Comparison of ENCODE assay signal across 2 cellular contexts in the genomic region with DNA sequence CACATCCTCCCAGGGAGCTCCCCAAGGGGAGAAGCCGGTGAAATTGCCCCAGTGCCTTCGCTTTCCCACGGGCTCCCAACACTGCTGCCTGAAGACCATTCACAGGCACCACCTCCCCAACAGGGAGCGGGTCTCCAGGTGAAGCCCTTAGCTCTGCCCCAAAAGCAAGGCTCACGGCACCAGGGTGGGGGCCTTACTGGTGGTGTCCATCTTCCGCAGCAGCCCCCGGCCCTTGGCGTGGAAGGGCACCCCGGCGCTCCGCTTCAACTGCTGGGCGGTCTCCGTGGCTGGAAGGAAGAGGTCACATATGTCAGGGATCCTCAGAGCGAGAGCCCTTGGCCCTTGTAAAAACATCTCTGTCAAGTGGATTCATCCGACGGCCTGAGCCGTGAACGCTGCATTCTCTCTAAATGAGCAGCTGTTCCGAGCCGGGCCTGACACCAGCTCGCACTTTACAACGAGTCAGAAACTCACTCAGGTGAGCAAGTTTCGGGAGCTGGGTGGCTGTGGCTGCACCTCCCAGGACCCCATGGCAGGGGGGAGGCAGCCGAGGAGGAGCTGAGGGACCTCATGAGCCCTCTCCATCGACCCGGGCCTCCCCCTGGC.
TF ChIP-seq lines count a peak whose summit lies in the region.

No MANE protein-coding gene starts in this region.

TF ChIP-seq in K562, 482 proteins besides CTCF, POLR2A, EP300 and RAD21:
- TF ChIP-seq NFRKB (IDR thresholded peaks at IDR 0.05; ENCODE audit: low read depth) (no peak), POLR2G (IDR thresholded peaks at IDR 0.05; ENCODE audit: low read depth, low read length) (0 out of 2 replicates have a peak, but pooled peaks have one; percentile 30), RBFOX2 (IDR thresholded peaks at IDR 0.05; ENCODE audit: low read depth, low read length) (0 out of 2 replicates have a peak, but pooled peaks have one; percentile 5)

TF ChIP-seq in HEK293T, 16 proteins besides CTCF, POLR2A, EP300 and RAD21:
- no peak for TF ChIP-seq SUZ12 (IDR thresholded peaks at IDR 0.05)
- no peak for TF ChIP-seq HDGF (IDR thresholded peaks at IDR 0.05; ENCODE audit: borderline replicate concordance)
- no peak for TF ChIP-seq FOXM1 (IDR thresholded peaks at IDR 0.05; ENCODE audit: borderline replicate concordance)
- TF ChIP-seq LEF1 (IDR thresholded peaks at IDR 0.05; ENCODE audit: borderline replicate concordance) = no peak
- no peak for TF ChIP-seq NFRKB (IDR thresholded peaks at IDR 0.05)
- no peak for TF ChIP-seq ELF4 (IDR thresholded peaks at IDR 0.05)
- TF ChIP-seq FOXA1 (IDR thresholded peaks at IDR 0.05) = no peak
